In the genomic region with DNA sequence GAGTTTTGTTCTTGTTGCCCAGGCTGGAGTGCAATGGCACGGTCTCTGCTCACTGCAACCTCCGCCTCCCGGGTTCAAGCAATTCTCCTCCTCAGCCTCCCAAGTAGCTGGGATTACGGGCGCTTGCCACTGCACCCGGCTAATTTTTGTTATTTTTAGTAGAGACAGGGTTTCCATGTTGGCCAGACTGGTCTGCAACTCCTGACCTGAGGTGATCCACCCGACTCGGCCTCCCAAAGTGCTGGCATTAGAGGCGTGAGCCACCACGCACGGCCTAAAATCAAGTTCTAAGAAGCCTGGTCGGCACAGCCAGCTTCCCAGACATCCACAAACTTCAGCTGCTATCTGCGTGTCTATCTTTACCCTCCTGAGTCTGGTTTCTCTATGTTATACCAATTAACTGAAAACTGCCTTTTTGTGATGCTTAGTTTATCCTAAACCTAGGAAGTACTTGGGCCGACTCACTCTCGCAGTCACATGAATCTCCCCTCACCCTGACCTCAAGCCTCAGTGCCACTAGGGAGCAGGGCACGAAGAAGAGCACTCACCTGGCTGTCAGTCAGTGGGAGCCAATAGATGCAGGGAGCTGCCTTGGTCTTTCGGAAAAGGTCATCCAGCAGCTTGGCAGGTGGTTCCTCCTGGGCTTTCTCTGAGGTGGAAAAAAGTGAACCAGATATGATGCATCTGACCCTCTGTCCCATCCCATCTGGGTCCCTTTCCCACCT, we compare ENCODE assay signal across 2 cellular contexts.
TF ChIP-seq lines count a peak whose summit lies in the region.

No MANE protein-coding gene starts in this region.

TF ChIP-seq in HCT116, 20 proteins besides CTCF, POLR2A, EP300 and RAD21:
- TF ChIP-seq ELF1 (IDR thresholded peaks at IDR 0.05; ENCODE audit: borderline replicate concordance, low read depth) (no peak), SP1 (IDR thresholded peaks at IDR 0.05; ENCODE audit: low read depth) (no peak), FOSL1 (IDR thresholded peaks at IDR 0.05; ENCODE audit: low read depth) (no peak), POLR2AphosphoS5 (IDR thresholded peaks at IDR 0.05; ENCODE audit: low read depth, low read length) (no peak), EZH2 (IDR thresholded peaks at IDR 0.05) (no peak), EGR1 (IDR thresholded peaks at IDR 0.05; ENCODE audit: low read depth) (no peak), EZH2phosphoT487 (IDR thresholded peaks at IDR 0.05; ENCODE audit: borderline replicate concordance) (no peak), SIN3A (IDR thresholded peaks at IDR 0.05; ENCODE audit: low read depth) (no peak), JUND (IDR thresholded peaks at IDR 0.05) (no peak), ZNF274 (IDR thresholded peaks at IDR 0.05; ENCODE audit: low read depth, low read length) (no peak), CEBPB (IDR thresholded peaks at IDR 0.05; ENCODE audit: low read depth) (no peak), SRF (IDR thresholded peaks at IDR 0.05; ENCODE audit: low read depth) (no peak)
- TF ChIP-seq, protein P1, sequence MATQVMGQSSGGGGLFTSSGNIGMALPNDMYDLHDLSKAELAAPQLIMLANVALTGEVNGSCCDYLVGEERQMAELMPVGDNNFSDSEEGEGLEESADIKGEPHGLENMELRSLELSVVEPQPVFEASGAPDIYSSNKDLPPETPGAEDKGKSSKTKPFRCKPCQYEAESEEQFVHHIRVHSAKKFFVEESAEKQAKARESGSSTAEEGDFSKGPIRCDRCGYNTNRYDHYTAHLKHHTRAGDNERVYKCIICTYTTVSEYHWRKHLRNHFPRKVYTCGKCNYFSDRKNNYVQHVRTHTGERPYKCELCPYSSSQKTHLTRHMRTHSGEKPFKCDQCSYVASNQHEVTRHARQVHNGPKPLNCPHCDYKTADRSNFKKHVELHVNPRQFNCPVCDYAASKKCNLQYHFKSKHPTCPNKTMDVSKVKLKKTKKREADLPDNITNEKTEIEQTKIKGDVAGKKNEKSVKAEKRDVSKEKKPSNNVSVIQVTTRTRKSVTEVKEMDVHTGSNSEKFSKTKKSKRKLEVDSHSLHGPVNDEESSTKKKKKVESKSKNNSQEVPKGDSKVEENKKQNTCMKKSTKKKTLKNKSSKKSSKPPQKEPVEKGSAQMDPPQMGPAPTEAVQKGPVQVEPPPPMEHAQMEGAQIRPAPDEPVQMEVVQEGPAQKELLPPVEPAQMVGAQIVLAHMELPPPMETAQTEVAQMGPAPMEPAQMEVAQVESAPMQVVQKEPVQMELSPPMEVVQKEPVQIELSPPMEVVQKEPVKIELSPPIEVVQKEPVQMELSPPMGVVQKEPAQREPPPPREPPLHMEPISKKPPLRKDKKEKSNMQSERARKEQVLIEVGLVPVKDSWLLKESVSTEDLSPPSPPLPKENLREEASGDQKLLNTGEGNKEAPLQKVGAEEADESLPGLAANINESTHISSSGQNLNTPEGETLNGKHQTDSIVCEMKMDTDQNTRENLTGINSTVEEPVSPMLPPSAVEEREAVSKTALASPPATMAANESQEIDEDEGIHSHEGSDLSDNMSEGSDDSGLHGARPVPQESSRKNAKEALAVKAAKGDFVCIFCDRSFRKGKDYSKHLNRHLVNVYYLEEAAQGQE (IDR thresholded peaks at IDR 0.05; ENCODE audit: low read depth), result no peak
- TF ChIP-seq, protein P2, sequence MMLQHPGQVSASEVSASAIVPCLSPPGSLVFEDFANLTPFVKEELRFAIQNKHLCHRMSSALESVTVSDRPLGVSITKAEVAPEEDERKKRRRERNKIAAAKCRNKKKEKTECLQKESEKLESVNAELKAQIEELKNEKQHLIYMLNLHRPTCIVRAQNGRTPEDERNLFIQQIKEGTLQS (IDR thresholded peaks at IDR 0.05), result no peak
- TF ChIP-seq, protein P3, sequence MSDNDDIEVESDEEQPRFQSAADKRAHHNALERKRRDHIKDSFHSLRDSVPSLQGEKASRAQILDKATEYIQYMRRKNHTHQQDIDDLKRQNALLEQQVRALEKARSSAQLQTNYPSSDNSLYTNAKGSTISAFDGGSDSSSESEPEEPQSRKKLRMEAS (IDR thresholded peaks at IDR 0.05), result no peak
- TF ChIP-seq, protein P4, sequence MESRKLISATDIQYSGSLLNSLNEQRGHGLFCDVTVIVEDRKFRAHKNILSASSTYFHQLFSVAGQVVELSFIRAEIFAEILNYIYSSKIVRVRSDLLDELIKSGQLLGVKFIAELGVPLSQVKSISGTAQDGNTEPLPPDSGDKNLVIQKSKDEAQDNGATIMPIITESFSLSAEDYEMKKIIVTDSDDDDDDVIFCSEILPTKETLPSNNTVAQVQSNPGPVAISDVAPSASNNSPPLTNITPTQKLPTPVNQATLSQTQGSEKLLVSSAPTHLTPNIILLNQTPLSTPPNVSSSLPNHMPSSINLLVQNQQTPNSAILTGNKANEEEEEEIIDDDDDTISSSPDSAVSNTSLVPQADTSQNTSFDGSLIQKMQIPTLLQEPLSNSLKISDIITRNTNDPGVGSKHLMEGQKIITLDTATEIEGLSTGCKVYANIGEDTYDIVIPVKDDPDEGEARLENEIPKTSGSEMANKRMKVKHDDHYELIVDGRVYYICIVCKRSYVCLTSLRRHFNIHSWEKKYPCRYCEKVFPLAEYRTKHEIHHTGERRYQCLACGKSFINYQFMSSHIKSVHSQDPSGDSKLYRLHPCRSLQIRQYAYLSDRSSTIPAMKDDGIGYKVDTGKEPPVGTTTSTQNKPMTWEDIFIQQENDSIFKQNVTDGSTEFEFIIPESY (IDR thresholded peaks at IDR 0.05; ENCODE audit: extremely low read depth, insufficient replicate concordance, low read length), result no peak

TF ChIP-seq in endothelial cell of umbilical vein, 7 proteins besides CTCF, POLR2A, EP300 and RAD21:
- TF ChIP-seq EZH2 (IDR thresholded peaks at IDR 0.05; ENCODE audit: borderline replicate concordance, low read depth, low read length, severe bottlenecking) (no peak), POLR2AphosphoS5 (IDR thresholded peaks at IDR 0.05; ENCODE audit: insufficient read depth, low read depth, low read length) (no peak), FOS (IDR thresholded peaks at IDR 0.05; ENCODE audit: borderline replicate concordance, insufficient read depth, low read length) (no peak), MYC (IDR thresholded peaks at IDR 0.05; ENCODE audit: low read depth, low read length) (no peak), GATA2 (IDR thresholded peaks at IDR 0.05; ENCODE audit: insufficient read depth, insufficient read length, low read depth, low read length) (no peak), JUN (IDR thresholded peaks at IDR 0.05; ENCODE audit: borderline replicate concordance, insufficient read depth, insufficient read length, low read depth) (no peak)
- TF ChIP-seq, protein P3 (IDR thresholded peaks at IDR 0.05; ENCODE audit: insufficient read depth, insufficient read length), result no peak
